ENCODE assay signal across 22 cellular contexts in genomic region chrX:54794004-54794403, GRCh38. TPM values are rescaled to one million over a fixed set of nuclear protein-coding genes. Genes with fewer than 3 reads are reported as not detected.
DNase-seq lines count a peak whose midpoint lies in the region; ATAC-seq and TF ChIP-seq lines count a peak whose summit lies in the region.
"Had no signal": no experiment of that assay in that cellular context is flagged by ENCODE, and none has a peak within 500 bp of the region (broad histone marks: within the 10 kb centered on the region; RNA-seq: fewer than 3 reads in every experiment).

No MANE protein-coding gene starts in this region.

- H3K4me3 ChIP-seq in right cardiac atrium (ENCODE audit: low read length) (no peak overlapping the region), right atrium auricular region (no peak overlapping the region)
- H3K4me3 ChIP-seq: A549, BLaER1 had no signal

- intact Hi-C loops in right cardiac atrium (cut with DNase I): loop anchor here in 1 of 4 donors (10.0 kb wide), 1 partner anchor 131 kb away; the partner anchor contains the start of gene TRO

- ATAC-seq in right cardiac atrium: peak; percentile 64 to 66
- no peak for ATAC-seq in HG02759 (IDR thresholded peaks at IDR 0.05; ENCODE audit: unreplicated experiment)
- ATAC-seq in GM21390 (IDR thresholded peaks at IDR 0.05; ENCODE audit: unreplicated experiment): no peak
- ATAC-seq: A549; CD8-positive, alpha-beta T cell had no signal

- no peak for TF ChIP-seq CTCF in right atrium auricular region (IDR thresholded peaks at IDR 0.05)
- TF ChIP-seq CTCF in chondrocyte (IDR thresholded peaks at IDR 0.05): no peak
- TF ChIP-seq CTCF in nephron (IDR thresholded peaks at IDR 0.05; ENCODE audit: unreplicated experiment in 3 of 3): no peak
- no peak for TF ChIP-seq CTCF in GM10266 (IDR thresholded peaks at IDR 0.05; ENCODE audit: control insufficient read depth, insufficient read depth, low read depth, missing control alignments)

- peaks cover 20% of the 10 kb centered on the region for H3K9me3 Mint-ChIP-seq in chondrocyte (ENCODE audit: low read depth)
- H3K9me3 Mint-ChIP-seq in nephron: no peaks in the 10 kb centered on the region
- H3K9me3 Mint-ChIP-seq: CD8-positive, alpha-beta T cell; IgD-negative memory B cell had no signal

- peak overlapping the region; percentile 58 for H3K27ac Mint-ChIP-seq in chondrocyte (ENCODE audit: unreplicated experiment)
- H3K27ac Mint-ChIP-seq in nephron: peak overlapping the region in 2 of 3 experiments; percentile 60 to 83
- H3K27ac Mint-ChIP-seq: CD8-positive, alpha-beta T cell; H9; IgD-negative memory B cell had no signal

- H3K4me3 Mint-ChIP-seq in chondrocyte (ENCODE audit: unreplicated experiment) (no peak overlapping the region), nephron (no peak overlapping the region)
- H3K4me3 Mint-ChIP-seq: CD8-positive, alpha-beta T cell; H9; IgD-negative memory B cell had no signal

- H3K4me1 Mint-ChIP-seq in chondrocyte (ENCODE audit: low read depth) (peaks cover 23% of the 10 kb centered on the region), nephron (peaks cover 17% of the 10 kb centered on the region)
- H3K4me1 Mint-ChIP-seq: H9, IgD-negative memory B cell had no signal

- H3K4me1 ChIP-seq in right cardiac atrium (ENCODE audit: control insufficient read depth, insufficient read depth, low read length): peaks cover 1% of the 10 kb centered on the region
- H3K4me1 ChIP-seq in right atrium auricular region: no peaks in the 10 kb centered on the region
- H3K4me1 ChIP-seq: A549, BLaER1 had no signal

- DNase-seq in right cardiac atrium: peak; percentile 29 to 70 (median 62)
- no peak for DNase-seq in right atrium auricular region (ENCODE audit: low spot score)
- no peak for DNase-seq in chondrocyte (ENCODE audit: low spot score)
- DNase-seq in NCI-H226: no peak
- no peak for DNase-seq in GM10266 (ENCODE audit: extremely low spot score)
- DNase-seq: CD8-positive, alpha-beta T cell; COR-L47; DMS 273 treated with DMSO at 0.1 percent for 48 hours; DND-41; EL; H9 had no signal

- no peaks in the 10 kb centered on the region for H3K9me3 ChIP-seq in right cardiac atrium (ENCODE audit: control insufficient read depth, low read length)
- H3K9me3 ChIP-seq in right atrium auricular region: no peaks in the 10 kb centered on the region
- H3K9me3 ChIP-seq: A549, BLaER1 had no signal

- H3K36me3 Mint-ChIP-seq in chondrocyte (ENCODE audit: low read depth): no peaks in the 10 kb centered on the region
- no peaks in the 10 kb centered on the region for H3K36me3 Mint-ChIP-seq in nephron (ENCODE audit: low read depth)
- H3K36me3 Mint-ChIP-seq: CD8-positive, alpha-beta T cell; IgD-negative memory B cell had no signal

- H3K27me3 Mint-ChIP-seq in chondrocyte (ENCODE audit: low read depth): no peaks in the 10 kb centered on the region
- H3K27me3 Mint-ChIP-seq in nephron (ENCODE audit: low read depth): no peaks in the 10 kb centered on the region

- WGBS in right cardiac atrium: 23% methylated on average over 1 of the region's 1 CpG

- no peaks in the 10 kb centered on the region for H3K27me3 ChIP-seq in right cardiac atrium (ENCODE audit: control insufficient read depth, insufficient read depth)
- H3K27me3 ChIP-seq in right atrium auricular region: no peaks in the 10 kb centered on the region

- H3K27ac ChIP-seq in right cardiac atrium (ENCODE audit: low read length): no peak overlapping the region
- H3K27ac ChIP-seq in right atrium auricular region: no peak overlapping the region
- H3K27ac ChIP-seq: 22Rv1, A549, BLaER1 had no signal

- H3K36me3 ChIP-seq in right atrium auricular region: no peaks in the 10 kb centered on the region
- H3K36me3 ChIP-seq: BLaER1 had no signal

RNA-seq across cellular contexts. Expression of gene ITIH6, which starts 4.1 kb away (rescaled TPM):
- total RNA-seq in right cardiac atrium: not detected
- not detected for polyA plus RNA-seq in right cardiac atrium
- not detected for total RNA-seq in right atrium auricular region
- 0.08 to 0.15 TPM in 2 of 3 replicates, not detected in the other for total RNA-seq in chondrocyte
- total RNA-seq: CD8-positive, alpha-beta T cell; G401; H1; H9; HepG2 had no signal
- polyA plus RNA-seq: AG04450, HepG2, IgD-negative memory B cell had no signal

RNA-seq across cellular contexts. Expression of gene MAGED2, which starts 13.5 kb away (rescaled TPM):
- 100 to 1,000 TPM in 3 of 4 donors, 10 to 100 TPM in 1; 97.3 to 134 (median 111) TPM for total RNA-seq in right cardiac atrium
- 115 TPM for polyA plus RNA-seq in right cardiac atrium
- 100 to 1,000 TPM; 124 to 131 TPM for total RNA-seq in right atrium auricular region
- 467 to 469 TPM (median 467 TPM) in 3 replicates for total RNA-seq in chondrocyte

Comparison
In these comparisons a context has a peak if more than half of its experiments do, and no peak if none do; other contexts are left out.
1. DNase-seq: peak in right cardiac atrium (3 of 3); none in right atrium auricular region (single experiment), chondrocyte (single experiment), NCI-H226 (single experiment) and GM10266 (single experiment).
2. ATAC-seq: peak in right cardiac atrium (2 of 2); none in HG02759 (single experiment) and GM21390 (single experiment).